Comparison of ENCODE assay signal across 19 cellular contexts in the genomic region with DNA sequence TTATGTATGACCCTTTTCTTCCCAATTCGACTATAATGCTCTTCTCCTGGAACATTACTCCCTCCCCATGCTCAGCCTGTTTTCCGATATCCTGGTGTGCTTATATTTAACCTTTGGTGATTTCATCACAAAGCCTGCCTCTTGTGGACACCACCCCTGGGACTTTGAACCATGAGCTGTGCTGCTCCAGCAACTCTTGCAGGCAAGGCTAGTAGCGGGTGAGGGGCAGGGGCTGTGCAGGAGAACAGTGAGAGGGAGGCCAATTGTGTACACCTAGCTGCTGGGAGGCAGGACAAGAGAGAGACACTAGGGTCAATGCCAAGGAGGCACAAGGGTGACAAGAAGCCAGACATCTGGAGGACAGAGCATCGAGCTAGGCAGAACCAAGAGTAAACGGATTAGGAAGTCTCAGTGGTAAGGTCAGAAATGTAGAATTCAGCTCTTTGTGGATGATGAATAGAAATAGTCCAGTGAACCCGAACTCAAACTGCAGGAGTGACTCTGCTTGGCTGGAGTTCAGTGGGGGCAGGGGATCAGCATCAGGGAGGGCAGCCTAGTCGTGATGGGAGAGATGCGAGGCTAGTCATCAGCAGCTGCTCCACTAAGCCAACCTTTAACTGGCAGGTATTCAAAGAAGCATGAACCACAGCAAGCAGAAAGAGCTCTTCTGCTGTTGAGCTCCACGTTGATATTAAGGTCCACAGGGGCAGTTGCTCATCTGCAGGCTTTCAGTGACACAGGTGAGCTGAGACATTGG. TPM values are rescaled to one million over a fixed set of nuclear protein-coding genes. Genes with fewer than 3 reads are reported as not detected.
DNase-seq lines count a peak whose midpoint lies in the region; ATAC-seq, FAIRE-seq and TF ChIP-seq lines count a peak whose summit lies in the region.
"Had no signal": no experiment of that assay in that cellular context is flagged by ENCODE, and none has a peak within 500 bp of the region (broad histone marks: within the 10 kb centered on the region; RNA-seq: fewer than 3 reads in every experiment).

No MANE protein-coding gene starts in this region.

- intact Hi-C loops in kidney (cut with DNase I) = no loop called here
- intact Hi-C loops in ascending aorta (cut with DNase I) = no loop called here

- H3K4me3 ChIP-seq in BLaER1 treated with 17β-estradiol and CSF1 and Interleukin-3, amounts not matched to agents 10 nM and 100 nM = no peak overlapping the region
- peak overlapping the region in 1 of 2 donors; percentile 12 for H3K4me3 ChIP-seq in kidney (ENCODE audit: low read length in 2 of 2)
- no peak overlapping the region for H3K4me3 ChIP-seq in ascending aorta
- H3K4me3 ChIP-seq: PC-9, SJSA1 had no signal

- peaks cover 0 to 3% (median 0%) of the 10 kb centered on the region in 11 experiments; a peak in 1 of 22 replicates for H4K20me1 ChIP-seq in BLaER1 treated with 17β-estradiol and CSF1 and Interleukin-3, amounts not matched to agents 10 nM and 100 nM

- peaks cover 6% of the 10 kb centered on the region for H3K27me3 Mint-ChIP-seq in activated T-cell treated with anti-CD3 and anti-CD28 coated beads, Interleukin-2, amount 50 U/mL, for 4 hours (ENCODE audit: low read depth)

- H3K9ac ChIP-seq in BLaER1 treated with 17β-estradiol and CSF1 and Interleukin-3, amounts not matched to agents 10 nM and 100 nM = no peak overlapping the region
- H3K9ac ChIP-seq in kidney (ENCODE audit: low read length in 2 of 2) = no peak overlapping the region

- H3K4me1 Mint-ChIP-seq in activated T-cell treated with anti-CD3 and anti-CD28 coated beads, Interleukin-2, amount 50 U/mL, for 4 hours (ENCODE audit: low read depth) = no peaks in the 10 kb centered on the region

- peak overlapping the region in 10 of 11 experiments; percentile 15 to 73 (median 57); a peak in 18 of 22 replicates for H3K4me2 ChIP-seq in BLaER1 treated with 17β-estradiol and CSF1 and Interleukin-3, amounts not matched to agents 10 nM and 100 nM
- H3K4me2 ChIP-seq: PC-9 had no signal

- H3K4me1 ChIP-seq in BLaER1 treated with 17β-estradiol and CSF1 and Interleukin-3, amounts not matched to agents 10 nM and 100 nM = peaks cover 25 to 53% (median 47%) of the 10 kb centered on the region in 10 experiments
- H3K4me1 ChIP-seq in kidney (ENCODE audit: control insufficient read depth in 1 of 2, insufficient read depth in 1 of 2, low read depth in 1 of 2, low read length in 2 of 2) = peaks cover 2 to 12% of the 10 kb centered on the region in 2 donors
- H3K4me1 ChIP-seq in ascending aorta = no peaks in the 10 kb centered on the region
- H3K4me1 ChIP-seq: SJSA1 had no signal

- H3K9me3 Mint-ChIP-seq in activated T-cell treated with anti-CD3 and anti-CD28 coated beads, Interleukin-2, amount 50 U/mL, for 4 hours = no peaks in the 10 kb centered on the region

- ATAC-seq in activated T-cell treated with anti-CD3 and anti-CD28 coated beads, Interleukin-2, amount 50 U/mL, for 4 hours = no peak

- H3K27ac ChIP-seq in BLaER1 treated with 17β-estradiol and CSF1 and Interleukin-3, amounts not matched to agents 10 nM and 100 nM = no peak overlapping the region; a peak in 2 of 22 replicates
- H3K27ac ChIP-seq in kidney (ENCODE audit: low read depth in 2 of 2, low read length in 2 of 2) = peak overlapping the region; percentile 30 to 61
- H3K27ac ChIP-seq in ascending aorta = no peak overlapping the region
- H3K27ac ChIP-seq: HL-60, PC-9, SJSA1 had no signal

- FAIRE-seq in kidney (lab: Jason Lieb, UNC) = no peak
- FAIRE-seq: H54 had no signal

- no peak overlapping the region for H3K4me3 Mint-ChIP-seq in activated T-cell treated with anti-CD3 and anti-CD28 coated beads, Interleukin-2, amount 50 U/mL, for 4 hours
- H3K4me3 Mint-ChIP-seq: CD14-positive monocyte had no signal

- peak; percentile 37 for DNase-seq in LoVo (ENCODE audit: low spot score)
- DNase-seq in kidney = no peak
- peak; percentile 77 for DNase-seq in mucosa of gallbladder (ENCODE audit: low spot score)
- no peak for DNase-seq in ascending aorta (ENCODE audit: low spot score in 2 of 2)
- DNase-seq in T-helper 2 cell = no peak
- DNase-seq in activated T-cell treated with anti-CD3 and anti-CD28 coated beads, Interleukin-2, amount 50 U/mL, for 4 hours = no peak
- no peak for DNase-seq in DMS 273 treated with DMSO at 0.1 percent for 48 hours (lab: John Stamatoyannopoulos, UW)
- DNase-seq: KBM-7, NCI-H1417 treated with DMSO at 0.1 percent for 48 hours, NCI-H2029, NCI-H2171, NCI-H446, NCI-H748 treated with DMSO at 0.1 percent for 48 hours, PC-9 had no signal

- TF ChIP-seq CTCF in kidney (IDR thresholded peaks at IDR 0.05; ENCODE audit: borderline replicate concordance, extremely low read depth, insufficient read depth) (no peak), ascending aorta (IDR thresholded peaks at IDR 0.05) (no peak)

- H3K36me3 Mint-ChIP-seq in activated T-cell treated with anti-CD3 and anti-CD28 coated beads, Interleukin-2, amount 50 U/mL, for 4 hours (ENCODE audit: insufficient read depth) = no peaks in the 10 kb centered on the region
- H3K36me3 Mint-ChIP-seq: CD14-positive monocyte had no signal

- H3K9me3 ChIP-seq in BLaER1 treated with 17β-estradiol and CSF1 and Interleukin-3, amounts not matched to agents 10 nM and 100 nM (replicated peaks in 1 of 11) = no peaks in the 10 kb centered on the region
- H3K9me3 ChIP-seq in kidney (ENCODE audit: control insufficient read depth in 1 of 2, low read length in 2 of 2) (no peaks in the 10 kb centered on the region), ascending aorta (no peaks in the 10 kb centered on the region)
- H3K9me3 ChIP-seq: SJSA1 had no signal

- H3K36me3 ChIP-seq in BLaER1 treated with 17β-estradiol and CSF1 and Interleukin-3, amounts not matched to agents 10 nM and 100 nM = no peaks in the 10 kb centered on the region
- H3K36me3 ChIP-seq in kidney (ENCODE audit: control insufficient read depth in 1 of 2, insufficient read depth in 2 of 2, low read length in 2 of 2) = no peaks in the 10 kb centered on the region
- no peaks in the 10 kb centered on the region for H3K36me3 ChIP-seq in ascending aorta
- H3K36me3 ChIP-seq: SJSA1 had no signal

- H3K27me3 ChIP-seq in BLaER1 treated with 17β-estradiol and CSF1 and Interleukin-3, amounts not matched to agents 10 nM and 100 nM = peaks cover 0 to 10% (median 0%) of the 10 kb centered on the region in 11 experiments; a peak in 5 of 22 replicates
- no peaks in the 10 kb centered on the region for H3K27me3 ChIP-seq in ascending aorta

RNA-seq across cellular contexts. Expression of gene MKI67, which starts 31.0 kb away (rescaled TPM):
- total RNA-seq in kidney (2.4 TPM), mucosa of gallbladder (3.9 TPM), ascending aorta (0.64 TPM)
- 0.04 TPM for polyA plus RNA-seq in kidney (ENCODE audit: insufficient read depth, low read depth, low replicate concordance)
- total RNA-seq in activated T-cell treated with anti-CD3 and anti-CD28 coated beads, Interleukin-2, amount 50 U/mL, for 4 hours = 1 to 10 TPM; 5.4 to 5.7 (median 5.4) TPM

Comparison
In these comparisons a context has a peak if more than half of its experiments do, and no peak if none do; other contexts are left out.
1. H3K27ac ChIP-seq: peak in kidney (2 of 2); none in BLaER1 treated with 17β-estradiol and CSF1 and Interleukin-3, amounts not matched to agents 10 nM and 100 nM (0 of 11) and ascending aorta (0 of 2).
2. DNase-seq: peak in LoVo (single experiment) and mucosa of gallbladder (single experiment); none in kidney (single experiment), ascending aorta (0 of 2), T-helper 2 cell (0 of 5), activated T-cell treated with anti-CD3 and anti-CD28 coated beads, Interleukin-2, amount 50 U/mL, for 4 hours (single experiment) and DMS 273 treated with DMSO at 0.1 percent for 48 hours (single experiment).